In genomic region chr12:92621312-92621711, GRCh38 we compare ENCODE assay signal across 17 cellular contexts.
DNase-seq lines count a peak whose midpoint lies in the region; ATAC-seq and TF ChIP-seq lines count a peak whose summit lies in the region.
"Had no signal": no experiment of that assay in that cellular context is flagged by ENCODE, and none has a peak within 500 bp of the region (broad histone marks: within the 10 kb centered on the region; RNA-seq: fewer than 3 reads in every experiment).

No MANE protein-coding gene starts in this region.

- WGBS in body of pancreas, 2 donors: 91 to 93% methylated on average over 4 of the region's 4 CpGs

- POLR2A ChIA-PET in activated CD4-positive, alpha-beta T cell treated with anti-CD3 and anti-CD28 coated beads for 36 hours (lab: Charles Lee): no interaction called here

- H3K27ac ChIP-seq in SJSA1 (peak overlapping the region; percentile 16; the same call in 1 of the 2 replicates), foreskin keratinocyte (peak overlapping the region; percentile 28), body of pancreas (no peak overlapping the region)
- H3K27ac ChIP-seq: 22Rv1 had no signal

- no peaks in the 10 kb centered on the region for H3K27me3 Mint-ChIP-seq in activated CD4-positive, alpha-beta T cell treated with anti-CD3 and anti-CD28 coated beads, Interleukin-2, amount 10 ng/mL, durations not matched to agents 24 days and 14 days
- no peaks in the 10 kb centered on the region for H3K27me3 Mint-ChIP-seq in activated CD4-positive, alpha-beta T cell treated with anti-CD3 and anti-CD28 coated beads for 36 hours
- H3K27me3 Mint-ChIP-seq: B cell; CD4-positive, alpha-beta T cell; IgD-negative memory B cell had no signal

- no peak for TF ChIP-seq POLR2A in body of pancreas (IDR thresholded peaks at IDR 0.05)

- intact Hi-C loops in activated CD4-positive, alpha-beta T cell treated with anti-CD3 and anti-CD28 coated beads, Interleukin-2, amount 10 ng/mL, durations not matched to agents 24 days and 14 days (cut with micrococcal nuclease): no loop called here
- intact Hi-C loops in activated CD4-positive, alpha-beta T cell treated with anti-CD3 and anti-CD28 coated beads for 36 hours (cut with DNase I, micrococcal nuclease): no loop called here
- intact Hi-C loops in body of pancreas (cut with DNase I): no loop called here

- CTCF ChIA-PET in activated CD4-positive, alpha-beta T cell treated with anti-CD3 and anti-CD28 coated beads for 36 hours (lab: Charles Lee): interaction anchor here (0.8 kb wide), 1 partner anchor 32 kb away, joined by 3 read pairs; no protein-coding TSS in a partner anchor

- H3K4me1 ChIP-seq in SJSA1 (replicated peaks) (peaks cover 37% of the 10 kb centered on the region), foreskin keratinocyte (peaks cover 36% of the 10 kb centered on the region), body of pancreas (no peaks in the 10 kb centered on the region)

- H3K9me3 ChIP-seq in SJSA1 (replicated peaks) (peaks cover 3% of the 10 kb centered on the region; the same call in 1 of the 2 replicates), body of pancreas (no peaks in the 10 kb centered on the region)

- H3K4me3 Mint-ChIP-seq in activated CD4-positive, alpha-beta T cell treated with anti-CD3 and anti-CD28 coated beads, Interleukin-2, amount 10 ng/mL, durations not matched to agents 24 days and 14 days: no peak overlapping the region
- H3K4me3 Mint-ChIP-seq in activated CD4-positive, alpha-beta T cell treated with anti-CD3 and anti-CD28 coated beads for 36 hours: no peak overlapping the region
- H3K4me3 Mint-ChIP-seq: B cell; CD4-positive, alpha-beta T cell; H9; IgD-negative memory B cell had no signal

- DNase-seq in activated CD4-positive, alpha-beta T cell treated with anti-CD3 and anti-CD28 coated beads, Interleukin-2, amount 10 ng/mL, durations not matched to agents 24 days and 14 days: peak; percentile 32
- no peak for DNase-seq in activated CD4-positive, alpha-beta T cell treated with anti-CD3 and anti-CD28 coated beads for 36 hours
- DNase-seq in SJSA1 (ENCODE audit: low read depth in 1 of 2, low spot score in 2 of 2) (no peak), foreskin keratinocyte (no peak), body of pancreas (no peak), RKO (ENCODE audit: low spot score) (no peak), Ammon's horn (ENCODE audit: low spot score) (no peak)
- DNase-seq: ACHN; C1 segment of cervical spinal cord; CD4-positive, alpha-beta T cell; DMS79; GOT3; H9 had no signal

- peaks cover 4% of the 10 kb centered on the region for H3K9me3 Mint-ChIP-seq in activated CD4-positive, alpha-beta T cell treated with anti-CD3 and anti-CD28 coated beads, Interleukin-2, amount 10 ng/mL, durations not matched to agents 24 days and 14 days
- H3K9me3 Mint-ChIP-seq in activated CD4-positive, alpha-beta T cell treated with anti-CD3 and anti-CD28 coated beads for 36 hours (ENCODE audit: low read depth): peaks cover 3% of the 10 kb centered on the region
- H3K9me3 Mint-ChIP-seq: IgD-negative memory B cell had no signal

- H3K4me3 ChIP-seq in SJSA1: no peak overlapping the region
- H3K4me3 ChIP-seq in body of pancreas: no peak overlapping the region

- H3K36me3 Mint-ChIP-seq in activated CD4-positive, alpha-beta T cell treated with anti-CD3 and anti-CD28 coated beads, Interleukin-2, amount 10 ng/mL, durations not matched to agents 24 days and 14 days (ENCODE audit: low read depth): no peaks in the 10 kb centered on the region
- H3K36me3 Mint-ChIP-seq in activated CD4-positive, alpha-beta T cell treated with anti-CD3 and anti-CD28 coated beads for 36 hours (ENCODE audit: low read depth): no peaks in the 10 kb centered on the region
- H3K36me3 Mint-ChIP-seq: IgD-negative memory B cell had no signal

- TF ChIP-seq CTCF in foreskin keratinocyte (conservative IDR thresholded peaks at IDR 0.05): no peak
- no peak for TF ChIP-seq CTCF in body of pancreas (IDR thresholded peaks at IDR 0.05)

- H3K4me1 Mint-ChIP-seq in activated CD4-positive, alpha-beta T cell treated with anti-CD3 and anti-CD28 coated beads, Interleukin-2, amount 10 ng/mL, durations not matched to agents 24 days and 14 days: no peaks in the 10 kb centered on the region
- no peaks in the 10 kb centered on the region for H3K4me1 Mint-ChIP-seq in activated CD4-positive, alpha-beta T cell treated with anti-CD3 and anti-CD28 coated beads for 36 hours
- H3K4me1 Mint-ChIP-seq: B cell, H9, IgD-negative memory B cell had no signal

- H3K36me3 ChIP-seq in SJSA1: no peaks in the 10 kb centered on the region
- no peaks in the 10 kb centered on the region for H3K36me3 ChIP-seq in body of pancreas (replicated peaks in 1 of 2; ENCODE audit: insufficient read depth in 1 of 2, low read depth in 2 of 2)

- H3K27ac Mint-ChIP-seq in activated CD4-positive, alpha-beta T cell treated with anti-CD3 and anti-CD28 coated beads, Interleukin-2, amount 10 ng/mL, durations not matched to agents 24 days and 14 days: no peak overlapping the region
- no peak overlapping the region for H3K27ac Mint-ChIP-seq in activated CD4-positive, alpha-beta T cell treated with anti-CD3 and anti-CD28 coated beads for 36 hours
- H3K27ac Mint-ChIP-seq: B cell; CD4-positive, alpha-beta T cell; H9; IgD-negative memory B cell had no signal

- H3K27me3 ChIP-seq in SJSA1 (replicated peaks): no peaks in the 10 kb centered on the region
- no peaks in the 10 kb centered on the region for H3K27me3 ChIP-seq in foreskin keratinocyte
- H3K27me3 ChIP-seq in body of pancreas: no peaks in the 10 kb centered on the region

- no peak for ATAC-seq in activated CD4-positive, alpha-beta T cell treated with anti-CD3 and anti-CD28 coated beads for 36 hours
- no peak for ATAC-seq in foreskin keratinocyte
- no peak for ATAC-seq in body of pancreas
- no peak for ATAC-seq in GM19397 (IDR thresholded peaks at IDR 0.05; ENCODE audit: unreplicated experiment)

Comparison
In these comparisons a context has a peak if more than half of its experiments do, and no peak if none do; other contexts are left out.
1. H3K27ac ChIP-seq: peak in SJSA1 (single experiment) and foreskin keratinocyte (single experiment); none in body of pancreas (0 of 4).